ENCODE assay signal across 19 cellular contexts in the genomic region with DNA sequence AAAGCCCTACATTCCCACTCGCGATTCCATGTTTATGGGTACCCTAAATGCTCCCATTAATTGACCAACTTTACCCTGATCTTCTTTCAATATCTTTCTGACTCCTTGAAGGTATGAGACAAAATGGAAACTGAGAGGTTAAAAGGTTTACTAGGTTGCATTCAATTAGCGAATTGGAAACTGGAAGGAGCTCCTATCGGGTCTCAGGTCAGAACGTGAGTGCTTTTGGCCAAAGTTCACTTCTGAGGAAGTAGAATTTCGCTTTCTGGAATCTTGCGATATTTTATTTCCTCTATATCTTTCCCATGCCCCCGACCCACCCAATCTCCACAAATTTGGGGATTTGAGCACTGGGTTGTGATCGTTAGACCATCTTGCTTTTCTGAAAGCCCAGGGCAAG. TPM values are rescaled to one million over a fixed set of nuclear protein-coding genes. Genes with fewer than 3 reads are reported as not detected.
DNase-seq lines count a peak whose midpoint lies in the region; ATAC-seq and TF ChIP-seq lines count a peak whose summit lies in the region.
"Had no signal": no experiment of that assay in that cellular context is flagged by ENCODE, and none has a peak within 500 bp of the region (broad histone marks: within the 10 kb centered on the region; RNA-seq: fewer than 3 reads in every experiment).

No MANE protein-coding gene starts in this region.

- TF ChIP-seq CTCF in activated B cell treated with CpG ODN at 0.5 μM for 24 hours (IDR thresholded peaks at IDR 0.05) (no peak), lower lobe of right lung (IDR thresholded peaks at IDR 0.05) (no peak), upper lobe of right lung (IDR thresholded peaks at IDR 0.05) (no peak), ovary (IDR thresholded peaks at IDR 0.05) (no peak)

- no peak overlapping the region for H3K4me3 Mint-ChIP-seq in activated B cell treated with CpG ODN at 0.5 μM for 24 hours

- no peaks in the 10 kb centered on the region for H3K36me3 Mint-ChIP-seq in activated B cell treated with CpG ODN at 0.5 μM for 24 hours (ENCODE audit: low read depth)

- H3K9me3 Mint-ChIP-seq in activated B cell treated with CpG ODN at 0.5 μM for 24 hours = no peaks in the 10 kb centered on the region

- TF ChIP-seq EP300 in ovary (IDR thresholded peaks at IDR 0.05) = no peak

- 86 to 90% (median 87%) methylated on average over 9 of the region's 9 CpGs for WGBS in ovary, 3 donors

- peak; percentile 48 for ATAC-seq in GM21390 (IDR thresholded peaks at IDR 0.05; ENCODE audit: unreplicated experiment)
- ATAC-seq in activated B cell treated with CpG ODN at 0.5 μM for 24 hours (ENCODE audit: low read depth) = no peak
- ATAC-seq in lower lobe of right lung = no peak
- no peak for ATAC-seq in upper lobe of right lung

- TF ChIP-seq POLR2A in ovary (IDR thresholded peaks at IDR 0.05) = no peak

- peaks cover 31% of the 10 kb centered on the region for H3K4me1 Mint-ChIP-seq in activated B cell treated with CpG ODN at 0.5 μM for 24 hours

- in situ Hi-C loops in HAP-1 (cut with MboI; ENCODE audit: low sequenced_read_pairs) = no loop called here

- H3K4me3 ChIP-seq in lower lobe of right lung (peak overlapping the region; percentile 42), upper lobe of right lung (peak overlapping the region; percentile 41), HAP-1 (no peak overlapping the region), ovary (no peak overlapping the region)
- H3K4me3 ChIP-seq: sigmoid colon, thyroid gland had no signal

- no peak for DNase-seq in activated B cell treated with CpG ODN at 0.5 μM for 24 hours
- DNase-seq in lower lobe of right lung = no peak
- DNase-seq in upper lobe of right lung = no peak
- no peak for DNase-seq in kidney tubule cell (ENCODE audit: low spot score)
- DNase-seq in HAP-1 (ENCODE audit: low spot score in 2 of 2) = no peak
- DNase-seq in ovary = no peak
- DNase-seq: activated CD4-positive, CD25-positive, alpha-beta regulatory T cell treated with anti-CD3 and anti-CD28 coated beads, Interleukin-2, amount 50 U/mL, for 72 hours; aorta; BE2C; Karpas-422; NCI-H1417 treated with DMSO at 0.1 percent for 48 hours; NCI-H2227 treated with DMSO at 0.1 percent for 48 hours; NK-92 treated with Interleukin-12 subunit alpha and Interleukin-12 subunit beta, amount 100 ng/mL, for 24 hours; SHP77; sigmoid colon; thyroid gland had no signal

- peaks cover 6% of the 10 kb centered on the region for H3K27me3 Mint-ChIP-seq in activated B cell treated with CpG ODN at 0.5 μM for 24 hours

- H3K36me3 ChIP-seq in lower lobe of right lung (no peaks in the 10 kb centered on the region), upper lobe of right lung (no peaks in the 10 kb centered on the region), HAP-1 (replicated peaks) (no peaks in the 10 kb centered on the region), ovary (no peaks in the 10 kb centered on the region)
- H3K36me3 ChIP-seq: BE2C, neutrophil, sigmoid colon, thyroid gland had no signal

- CTCF ChIA-PET in activated B cell treated with CpG ODN at 0.5 μM for 24 hours (lab: Charles Lee) = interaction anchor here (4.0 kb wide), 1 partner anchor 37 kb away, joined by 14 read pairs; no protein-coding TSS in a partner anchor

- intact Hi-C loops in activated B cell treated with CpG ODN at 0.5 μM for 24 hours (cut with micrococcal nuclease) = no loop called here
- intact Hi-C loops in lower lobe of right lung (cut with DNase I) = no loop called here
- intact Hi-C loops in upper lobe of right lung (cut with DNase I) = no loop called here
- intact Hi-C loops in ovary (cut with DNase I) = no loop called here

- POLR2A ChIA-PET in activated B cell treated with CpG ODN at 0.5 μM for 24 hours (lab: Charles Lee) = interaction anchor here (1.2 to 3.3 kb wide), 4 partner anchors 10 to 37 kb away, joined by 4 to 37 read pairs (median 7); no protein-coding TSS in a partner anchor

- H3K9me3 ChIP-seq in lower lobe of right lung (no peaks in the 10 kb centered on the region), upper lobe of right lung (no peaks in the 10 kb centered on the region), HAP-1 (no peaks in the 10 kb centered on the region), ovary (no peaks in the 10 kb centered on the region)
- H3K9me3 ChIP-seq: BE2C, neutrophil, sigmoid colon, thyroid gland had no signal

- H3K27ac Mint-ChIP-seq in activated B cell treated with CpG ODN at 0.5 μM for 24 hours = peak overlapping the region; percentile 37

- H3K27me3 ChIP-seq in lower lobe of right lung (ENCODE audit: low read depth) (no peaks in the 10 kb centered on the region), upper lobe of right lung (no peaks in the 10 kb centered on the region), HAP-1 (ENCODE audit: low read depth) (no peaks in the 10 kb centered on the region), ovary (no peaks in the 10 kb centered on the region)
- H3K27me3 ChIP-seq: BE2C, thyroid gland had no signal

- peak overlapping the region; percentile 74 for H3K27ac ChIP-seq in lower lobe of right lung
- peak overlapping the region; percentile 80 for H3K27ac ChIP-seq in upper lobe of right lung
- no peak overlapping the region for H3K27ac ChIP-seq in ovary
- H3K27ac ChIP-seq: neutrophil, sigmoid colon, thyroid gland had no signal

- no peaks in the 10 kb centered on the region for H3K4me1 ChIP-seq in lower lobe of right lung
- no peaks in the 10 kb centered on the region for H3K4me1 ChIP-seq in upper lobe of right lung
- no peaks in the 10 kb centered on the region for H3K4me1 ChIP-seq in HAP-1
- no peaks in the 10 kb centered on the region for H3K4me1 ChIP-seq in ovary (ENCODE audit: insufficient read depth)
- H3K4me1 ChIP-seq: BE2C, sigmoid colon had no signal

RNA-seq across cellular contexts. Expression of a gene that starts 2.6 kb away (rescaled TPM):
- total RNA-seq in activated B cell treated with CpG ODN at 0.5 μM for 24 hours = 1.1 and 1.4 TPM in 2 replicates
- total RNA-seq in lower lobe of right lung = 60.5 TPM
- total RNA-seq in upper lobe of right lung = 36.4 TPM
- 100 to 1,000 TPM in 1 of 7 donors, 10 to 100 TPM in 1, 1 to 10 TPM in 3, under 1 TPM in 1, not detected in 1; 0.35 to 102 (median 9.0) TPM for total RNA-seq in ovary
- polyA plus RNA-seq in ovary = under 1 TPM; 0.06 to 0.13 TPM
- total RNA-seq: T-helper 2 cell treated with Interferon-gamma antibody and Interleukin-4, amounts not matched to agents 100 ng/mL and 5 ng/mL, for 36 hours had no signal

Comparison
In these comparisons a context has a peak if more than half of its experiments do, and no peak if none do; other contexts are left out.
1. H3K27ac ChIP-seq: peak in lower lobe of right lung (single experiment) and upper lobe of right lung (single experiment); none in ovary (0 of 2).
2. H3K4me3 ChIP-seq: peak in lower lobe of right lung (single experiment) and upper lobe of right lung (single experiment); none in HAP-1 (single experiment) and ovary (single experiment).